13 cellular contexts compared by ENCODE assay signal in the genomic region with DNA sequence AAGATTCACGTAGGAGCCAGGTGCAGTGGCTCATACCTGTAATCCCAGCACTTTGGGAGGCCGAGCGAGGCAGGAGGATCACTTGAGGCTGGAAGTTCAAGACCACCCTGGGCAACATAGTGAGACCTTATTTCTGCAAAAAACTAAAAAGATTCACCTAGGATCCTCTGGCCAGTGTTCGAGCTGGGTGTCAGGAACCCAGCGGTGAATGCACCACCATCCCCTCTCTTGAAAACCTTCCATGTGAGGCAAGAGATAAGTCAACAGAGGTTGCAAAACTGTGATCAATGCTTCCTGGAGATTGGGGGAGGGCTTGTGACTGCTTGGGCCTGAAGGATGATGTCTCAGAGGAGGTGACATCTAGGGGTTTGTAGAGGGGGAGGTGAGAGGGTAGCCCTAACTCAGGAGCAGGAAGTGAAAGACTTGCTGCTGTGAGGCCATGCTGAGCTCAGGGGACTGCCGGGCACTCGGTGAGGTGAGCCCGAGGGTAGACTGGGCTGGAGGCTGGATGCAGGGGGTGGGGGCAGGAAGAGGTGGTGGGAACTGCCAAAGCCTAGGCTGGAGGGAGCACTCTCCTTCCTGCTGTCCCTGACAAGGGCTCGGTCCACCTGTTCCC. TPM values are rescaled to one million over a fixed set of nuclear protein-coding genes. Genes with fewer than 3 reads are reported as not detected.
A peak's percentile ranks its signal among the peaks of the same experiment; 100 is the strongest.
DNase-seq lines count a peak whose midpoint lies in the region; ATAC-seq, FAIRE-seq and TF ChIP-seq lines count a peak whose summit lies in the region.
"Had no signal": no experiment of that assay in that cellular context is flagged by ENCODE, and none has a peak within 500 bp of the region (broad histone marks: within the 10 kb centered on the region; RNA-seq: fewer than 3 reads in every experiment).

No MANE protein-coding gene starts in this region.

- CTCF ChIA-PET in activated CD4-positive, alpha-beta memory T cell treated with anti-CD3 and anti-CD28 coated beads, Interleukin-2, amount 10 ng/mL, durations not matched to agents 7 days and 5 days (lab: Charles Lee): interaction anchor here (1.6 to 6.7 kb wide), 2 partner anchors 29 to 48 kb away, joined by 3 to 173 read pairs; a partner anchor contains a TSS

- peak; percentile 61 for DNase-seq in CD14-positive monocyte (ENCODE audit: low spot score)
- peak; percentile 34 to 70 for DNase-seq in Kasumi-1 (lab: John Stamatoyannopoulos, UW)
- DNase-seq in activated CD4-positive, alpha-beta memory T cell treated with anti-CD3 and anti-CD28 coated beads, Interleukin-2, amount 10 ng/mL, durations not matched to agents 7 days and 5 days: no peak
- DNase-seq in memory B cell (ENCODE audit: low spot score in 2 of 2): peak in 1 of 2 donors; percentile 15
- no peak for DNase-seq in DMS79 (lab: John Stamatoyannopoulos, UW)
- DNase-seq in GM12892 (ENCODE audit: insufficient read length): no peak
- DNase-seq: activated CD4-positive, alpha-beta T cell treated with anti-CD3 and anti-CD28 coated beads, Interleukin-2, amount 10 ng/mL, durations not matched to agents 24 days and 14 days; amniotic stem cell; effector CD8-positive, alpha-beta T cell; NCI-H2171; SHP77 had no signal

- peaks cover 0 to 1% (median 0%) of the 10 kb centered on the region in 3 donors for H3K27me3 Mint-ChIP-seq in CD14-positive monocyte (ENCODE audit: low read depth in 3 of 3)
- no peaks in the 10 kb centered on the region for H3K27me3 Mint-ChIP-seq in activated CD4-positive, alpha-beta memory T cell treated with anti-CD3 and anti-CD28 coated beads, Interleukin-2, amount 10 ng/mL, durations not matched to agents 7 days and 5 days
- no peaks in the 10 kb centered on the region for H3K27me3 Mint-ChIP-seq in memory B cell
- H3K27me3 Mint-ChIP-seq: activated CD4-positive, alpha-beta T cell treated with anti-CD3 and anti-CD28 coated beads, Interleukin-2, amount 10 ng/mL, durations not matched to agents 24 days and 14 days had no signal

- no peak overlapping the region for H3K4me3 Mint-ChIP-seq in CD14-positive monocyte
- no peak overlapping the region for H3K4me3 Mint-ChIP-seq in activated CD4-positive, alpha-beta memory T cell treated with anti-CD3 and anti-CD28 coated beads, Interleukin-2, amount 10 ng/mL, durations not matched to agents 7 days and 5 days
- no peak overlapping the region for H3K4me3 Mint-ChIP-seq in memory B cell
- H3K4me3 Mint-ChIP-seq: activated CD4-positive, alpha-beta T cell treated with anti-CD3 and anti-CD28 coated beads, Interleukin-2, amount 10 ng/mL, durations not matched to agents 24 days and 14 days had no signal

- TF ChIP-seq POLR2A in GM12892 (IDR thresholded peaks at IDR 0.05; ENCODE audit: low read depth, low read length): no peak

- TF ChIP-seq CTCF in CD14-positive monocyte (IDR thresholded peaks at IDR 0.05): no peak

- H3K27ac Mint-ChIP-seq in CD14-positive monocyte (peak overlapping the region in 6 of 7 donors; percentile 51 to 85 (median 71)), memory B cell (peak overlapping the region; percentile 37)
- H3K27ac Mint-ChIP-seq in activated CD4-positive, alpha-beta memory T cell treated with anti-CD3 and anti-CD28 coated beads, Interleukin-2, amount 10 ng/mL, durations not matched to agents 7 days and 5 days: peak overlapping the region; percentile 54
- H3K27ac Mint-ChIP-seq: activated CD4-positive, alpha-beta T cell treated with anti-CD3 and anti-CD28 coated beads, Interleukin-2, amount 10 ng/mL, durations not matched to agents 24 days and 14 days had no signal

- intact Hi-C loops in CD14-positive monocyte (cut with micrococcal nuclease): loop anchor here in 1 of 2 donors (2.0 kb wide), 1 partner anchor 40 kb away; no protein-coding TSS in a partner anchor

- POLR2A ChIA-PET in activated CD4-positive, alpha-beta memory T cell treated with anti-CD3 and anti-CD28 coated beads, Interleukin-2, amount 10 ng/mL, durations not matched to agents 7 days and 5 days (lab: Charles Lee): interaction anchor here (0.8 to 5.1 kb wide), 5 partner anchors 29 to 65 kb away, joined by 3 to 35 read pairs (median 5); a partner anchor contains a TSS

- no peak for FAIRE-seq in GM12892 (lab: Jason Lieb, UNC)

- H3K9me3 Mint-ChIP-seq in CD14-positive monocyte (no peaks in the 10 kb centered on the region), memory B cell (no peaks in the 10 kb centered on the region)
- no peaks in the 10 kb centered on the region for H3K9me3 Mint-ChIP-seq in activated CD4-positive, alpha-beta memory T cell treated with anti-CD3 and anti-CD28 coated beads, Interleukin-2, amount 10 ng/mL, durations not matched to agents 7 days and 5 days
- H3K9me3 Mint-ChIP-seq: activated CD4-positive, alpha-beta T cell treated with anti-CD3 and anti-CD28 coated beads, Interleukin-2, amount 10 ng/mL, durations not matched to agents 24 days and 14 days had no signal

- H3K36me3 Mint-ChIP-seq in CD14-positive monocyte (peaks cover 75 to 90% of the 10 kb centered on the region in 2 donors), memory B cell (peaks cover 16% of the 10 kb centered on the region)
- H3K36me3 Mint-ChIP-seq in activated CD4-positive, alpha-beta memory T cell treated with anti-CD3 and anti-CD28 coated beads, Interleukin-2, amount 10 ng/mL, durations not matched to agents 7 days and 5 days (ENCODE audit: low read depth): peaks cover 50% of the 10 kb centered on the region

- H3K4me1 Mint-ChIP-seq in CD14-positive monocyte (peaks cover 48% of the 10 kb centered on the region), memory B cell (peaks cover 28% of the 10 kb centered on the region)
- H3K4me1 Mint-ChIP-seq in activated CD4-positive, alpha-beta memory T cell treated with anti-CD3 and anti-CD28 coated beads, Interleukin-2, amount 10 ng/mL, durations not matched to agents 7 days and 5 days: peaks cover 30% of the 10 kb centered on the region

- ATAC-seq in memory B cell (ENCODE audit: low read depth) (peak; percentile 13), GM21381 (IDR thresholded peaks at IDR 0.05; ENCODE audit: unreplicated experiment) (no peak), GM19351 (IDR thresholded peaks at IDR 0.05; ENCODE audit: unreplicated experiment) (no peak)

RNA-seq across cellular contexts. Expression of a gene that starts 11.7 kb away (rescaled TPM):
- not detected for polyA plus RNA-seq in CD14-positive monocyte
- not detected for total RNA-seq in activated CD4-positive, alpha-beta memory T cell treated with anti-CD3 and anti-CD28 coated beads, Interleukin-2, amount 10 ng/mL, durations not matched to agents 7 days and 5 days
- polyA plus RNA-seq in GM12892 (2012; ENCODE audit: missing spikeins): not detected

RNA-seq across cellular contexts. Expression of a gene that starts 43.9 kb away (rescaled TPM):
- polyA plus RNA-seq in CD14-positive monocyte: 10 to 100 TPM; 14.9 to 29.4 TPM
- 10 to 100 TPM; 65.2 to 65.5 TPM for total RNA-seq in activated CD4-positive, alpha-beta memory T cell treated with anti-CD3 and anti-CD28 coated beads, Interleukin-2, amount 10 ng/mL, durations not matched to agents 7 days and 5 days
- 24.3 TPM for polyA plus RNA-seq in GM12892 (2012; ENCODE audit: missing spikeins)

Comparison
In these comparisons a context has a peak if more than half of its experiments do, and no peak if none do; other contexts are left out.
1. DNase-seq: peak in CD14-positive monocyte (single experiment) and Kasumi-1 (2 of 2); none in activated CD4-positive, alpha-beta memory T cell treated with anti-CD3 and anti-CD28 coated beads, Interleukin-2, amount 10 ng/mL, durations not matched to agents 7 days and 5 days (single experiment), DMS79 (single experiment) and GM12892 (single experiment).
2. Peak in every context shown above with its lines, with median percentiles within 50 percentile points of each other: H3K27ac Mint-ChIP-seq.